2 cellular contexts compared by ENCODE assay signal in the genomic region with DNA sequence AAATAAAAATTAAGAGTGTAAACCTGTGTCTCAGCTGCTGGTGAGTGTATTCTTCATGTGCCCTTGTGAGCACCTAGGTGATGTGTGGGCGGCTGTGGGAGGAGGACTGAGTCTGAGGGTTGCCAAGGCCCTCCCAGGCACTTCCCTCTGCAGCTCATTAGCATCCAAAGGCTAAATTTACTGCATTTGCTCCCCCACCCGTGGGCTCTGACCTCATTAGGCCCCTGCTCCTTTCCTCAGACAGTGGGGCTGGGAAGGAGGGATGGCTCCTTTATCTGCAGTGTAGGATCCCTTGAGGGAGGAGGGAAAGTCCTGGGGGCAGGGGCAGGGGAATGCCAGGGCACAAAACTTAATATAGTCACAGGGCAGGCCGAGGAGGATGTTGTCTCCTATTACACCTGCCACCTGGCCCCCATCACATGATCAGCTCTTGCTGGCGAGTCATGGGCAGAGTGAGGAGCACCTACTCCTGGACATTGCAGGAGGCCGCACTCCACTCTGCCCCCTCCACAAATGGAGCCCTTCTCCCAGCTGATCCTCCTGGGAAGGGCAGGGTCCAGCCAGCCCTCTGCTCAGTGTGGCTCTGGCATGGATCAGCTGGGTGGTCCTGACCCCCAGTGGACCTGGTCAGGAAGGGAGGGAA.
TF ChIP-seq lines count a peak whose summit lies in the region.

No MANE protein-coding gene starts in this region.

TF ChIP-seq in Ishikawa, 13 proteins besides CTCF, POLR2A, EP300 and RAD21 (continued from another document):
- TF ChIP-seq USF1 (IDR thresholded peaks at IDR 0.05) = peak; percentile 88
- TF ChIP-seq TEAD4 (IDR thresholded peaks at IDR 0.05) = no peak; the same call in 1 of the 2 replicates
- no peak for TF ChIP-seq TCF12 (IDR thresholded peaks at IDR 0.05; ENCODE audit: low read depth)
- TF ChIP-seq, protein P1, sequence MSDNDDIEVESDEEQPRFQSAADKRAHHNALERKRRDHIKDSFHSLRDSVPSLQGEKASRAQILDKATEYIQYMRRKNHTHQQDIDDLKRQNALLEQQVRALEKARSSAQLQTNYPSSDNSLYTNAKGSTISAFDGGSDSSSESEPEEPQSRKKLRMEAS (IDR thresholded peaks at IDR 0.05) = 0 out of 2 replicates have a peak, but pooled peaks have one; percentile 17
- TF ChIP-seq EGR1 (IDR thresholded peaks at IDR 0.05) = peak; percentile 93
- TF ChIP-seq TAF1 (IDR thresholded peaks at IDR 0.05; ENCODE audit: low read depth) = no peak

TF ChIP-seq in K562, 482 proteins besides CTCF, POLR2A, EP300 and RAD21 (continued from another document):
- no peak for TF ChIP-seq HBP1 (CRISPR knock-in tag; IDR thresholded peaks at IDR 0.05)
- TF ChIP-seq KLF16 (IDR thresholded peaks at IDR 0.05) = no peak
- TF ChIP-seq CAMTA2 (CRISPR knock-in tag; conservative IDR thresholded peaks at IDR 0.05) = no peak
- TF ChIP-seq SMC3 (conservative IDR thresholded peaks at IDR 0.05; ENCODE audit: insufficient read depth, low read depth, low read length) = no peak
- TF ChIP-seq, protein P2, sequence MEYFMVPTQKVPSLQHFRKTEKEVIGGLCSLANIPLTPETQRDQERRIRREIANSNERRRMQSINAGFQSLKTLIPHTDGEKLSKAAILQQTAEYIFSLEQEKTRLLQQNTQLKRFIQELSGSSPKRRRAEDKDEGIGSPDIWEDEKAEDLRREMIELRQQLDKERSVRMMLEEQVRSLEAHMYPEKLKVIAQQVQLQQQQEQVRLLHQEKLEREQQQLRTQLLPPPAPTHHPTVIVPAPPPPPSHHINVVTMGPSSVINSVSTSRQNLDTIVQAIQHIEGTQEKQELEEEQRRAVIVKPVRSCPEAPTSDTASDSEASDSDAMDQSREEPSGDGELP (CRISPR knock-in tag; IDR thresholded peaks at IDR 0.05; ENCODE audit: borderline replicate concordance) = peak; percentile 33; the same call in 1 of the 2 replicates
- TF ChIP-seq ELK3 (CRISPR knock-in tag; IDR thresholded peaks at IDR 0.05) = no peak
- no peak for TF ChIP-seq RUNX1 (IDR thresholded peaks at IDR 0.05; ENCODE audit: low read depth)
- TF ChIP-seq, protein P3, sequence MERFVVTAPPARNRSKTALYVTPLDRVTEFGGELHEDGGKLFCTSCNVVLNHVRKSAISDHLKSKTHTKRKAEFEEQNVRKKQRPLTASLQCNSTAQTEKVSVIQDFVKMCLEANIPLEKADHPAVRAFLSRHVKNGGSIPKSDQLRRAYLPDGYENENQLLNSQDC (CRISPR knock-in tag; IDR thresholded peaks at IDR 0.05) = no peak
- TF ChIP-seq, protein P4, sequence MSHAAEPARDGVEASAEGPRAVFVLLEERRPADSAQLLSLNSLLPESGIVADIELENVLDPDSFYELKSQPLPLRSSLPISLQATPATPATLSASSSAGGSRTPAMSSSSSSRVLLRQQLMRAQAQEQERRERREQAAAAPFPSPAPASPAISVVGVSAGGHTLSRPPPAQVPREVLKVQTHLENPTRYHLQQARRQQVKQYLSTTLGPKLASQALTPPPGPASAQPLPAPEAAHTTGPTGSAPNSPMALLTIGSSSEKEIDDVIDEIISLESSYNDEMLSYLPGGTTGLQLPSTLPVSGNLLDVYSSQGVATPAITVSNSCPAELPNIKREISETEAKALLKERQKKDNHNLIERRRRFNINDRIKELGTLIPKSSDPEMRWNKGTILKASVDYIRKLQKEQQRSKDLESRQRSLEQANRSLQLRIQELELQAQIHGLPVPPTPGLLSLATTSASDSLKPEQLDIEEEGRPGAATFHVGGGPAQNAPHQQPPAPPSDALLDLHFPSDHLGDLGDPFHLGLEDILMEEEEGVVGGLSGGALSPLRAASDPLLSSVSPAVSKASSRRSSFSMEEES (CRISPR knock-in tag; IDR thresholded peaks at IDR 0.05) = 0 out of 2 replicates have a peak, but pooled peaks have one; percentile 12
- TF ChIP-seq ZNF263 (CRISPR knock-in tag; IDR thresholded peaks at IDR 0.05; ENCODE audit: borderline replicate concordance) = peak; percentile 22; the same call in 1 of the 2 replicates
- no peak for TF ChIP-seq ZFP1 (CRISPR knock-in tag; IDR thresholded peaks at IDR 0.05)
- no peak for TF ChIP-seq CXXC5 (CRISPR knock-in tag; IDR thresholded peaks at IDR 0.05)
- no peak for TF ChIP-seq ZNF583 (CRISPR knock-in tag; IDR thresholded peaks at IDR 0.05)
- no peak for TF ChIP-seq ZNF436 (CRISPR knock-in tag; IDR thresholded peaks at IDR 0.05)
- 0 out of 2 replicates have a peak, but pooled peaks have one; percentile 37 for TF ChIP-seq CEBPG (CRISPR knock-in tag; IDR thresholded peaks at IDR 0.05)
- TF ChIP-seq CEBPG (tag; conservative IDR thresholded peaks at IDR 0.05 in 1 of 2, IDR thresholded peaks at IDR 0.05 in 1 of 2) = no peak
- TF ChIP-seq EGR1 (conservative IDR thresholded peaks at IDR 0.05) = peak; percentile 80
- no peak for TF ChIP-seq E2F5 (CRISPR knock-in tag; IDR thresholded peaks at IDR 0.05)
- no peak for TF ChIP-seq ZNF699 (CRISPR knock-in tag; IDR thresholded peaks at IDR 0.05; ENCODE audit: insufficient replicate concordance)
- TF ChIP-seq FOS (IDR thresholded peaks at IDR 0.05; ENCODE audit: extremely low read depth, insufficient read length) = no peak
- TF ChIP-seq ZEB2 (IDR thresholded peaks at IDR 0.05) = no peak
- TF ChIP-seq TSHZ1 (CRISPR knock-in tag; IDR thresholded peaks at IDR 0.05) = no peak
